ENCODE assay signal across 15 cellular contexts in genomic region chr1:230851291-230851691, GRCh38. TPM values are rescaled to one million over a fixed set of nuclear protein-coding genes. Genes with fewer than 3 reads are reported as not detected.
DNase-seq lines count a peak whose midpoint lies in the region; ATAC-seq lines count a peak whose summit lies in the region.
"Had no signal": no experiment of that assay in that cellular context is flagged by ENCODE, and none has a peak within 500 bp of the region (broad histone marks: within the 10 kb centered on the region; RNA-seq: fewer than 3 reads in every experiment).

No MANE protein-coding gene starts in this region.

- no peaks in the 10 kb centered on the region for H3K4me1 Mint-ChIP-seq in T-helper 2 cell treated with Interferon-gamma antibody and Interleukin-4, amounts not matched to agents 5 μg/mL and 100 μg/mL, for 36 hours (ENCODE audit: low read depth)

- H3K27me3 Mint-ChIP-seq in T-helper 2 cell treated with Interferon-gamma antibody and Interleukin-4, amounts not matched to agents 5 μg/mL and 100 μg/mL, for 36 hours (ENCODE audit: low read depth): no peaks in the 10 kb centered on the region

- H3K4me1 ChIP-seq in HUES64 (ENCODE audit: insufficient read depth, low read length) (peaks cover 22% of the 10 kb centered on the region; the same call in 1 of the 2 replicates), Karpas-422 (ENCODE audit: low read length) (no peaks in the 10 kb centered on the region)

- H3K79me2 ChIP-seq in Karpas-422 (ENCODE audit: low read length): no peaks in the 10 kb centered on the region

- 0 out of 2 replicates have a peak overlapping the region, but pooled peaks have one; percentile 26 for H3K27ac ChIP-seq in HUES64 (ENCODE audit: low read depth, low read length)
- H3K27ac ChIP-seq in caudate nucleus (ENCODE audit: low read depth, low read length): peak overlapping the region; percentile 79
- peak overlapping the region; percentile 74 for H3K27ac ChIP-seq in layer of hippocampus (ENCODE audit: low read depth, low read length)
- H3K27ac ChIP-seq in temporal lobe (ENCODE audit: low read depth, low read length): peak overlapping the region; percentile 77
- H3K27ac ChIP-seq in Karpas-422 (ENCODE audit: low read length): no peak overlapping the region
- H3K27ac ChIP-seq: suprapubic skin had no signal

- no peak overlapping the region for H2AFZ ChIP-seq in Karpas-422 (ENCODE audit: low read length)

- H3K27me3 ChIP-seq in HUES64 (ENCODE audit: insufficient read depth, low read length) (no peaks in the 10 kb centered on the region), layer of hippocampus (ENCODE audit: control insufficient read depth, insufficient read depth, low read length) (no peaks in the 10 kb centered on the region), Karpas-422 (ENCODE audit: low read length) (no peaks in the 10 kb centered on the region)
- H3K27me3 ChIP-seq: suprapubic skin had no signal

- peaks cover 35% of the 10 kb centered on the region for H3K36me3 ChIP-seq in HUES64 (ENCODE audit: insufficient read depth, low read length)
- no peaks in the 10 kb centered on the region for H3K36me3 ChIP-seq in Karpas-422 (ENCODE audit: insufficient read depth, low read length)

- no peak overlapping the region for H3K4me3 Mint-ChIP-seq in T-helper 2 cell treated with Interferon-gamma antibody and Interleukin-4, amounts not matched to agents 5 μg/mL and 100 μg/mL, for 36 hours
- H3K4me3 Mint-ChIP-seq: neural crest cell had no signal

- H3K4me2 ChIP-seq in Karpas-422 (ENCODE audit: low read depth, low read length, poor library complexity, severe bottlenecking): no peak overlapping the region

- H3K9ac ChIP-seq in HUES64 (ENCODE audit: low read depth, low read length): no peak overlapping the region
- H3K9ac ChIP-seq in Karpas-422 (ENCODE audit: low read length): no peak overlapping the region

- DNase-seq in caudate nucleus (lab: John Stamatoyannopoulos, UW): no peak
- DNase-seq in Karpas-422: no peak
- DNase-seq in stimulated activated CD4-positive, alpha-beta T cell treated with anti-CD3 and anti-CD28 coated beads, Interleukin-15, amount 100 ng/mL, for 24 hours: no peak
- no peak for DNase-seq in T-helper 2 cell treated with Interferon-gamma antibody and Interleukin-4, amounts not matched to agents 5 μg/mL and 100 μg/mL, for 36 hours (ENCODE audit: low spot score)
- DNase-seq: activated CD8-positive, alpha-beta memory T cell treated with anti-CD3 and anti-CD28 coated beads, Interleukin-2, amount 50 U/mL, for 48 hours; cerebellar nuclear complex; DMS153; NCI-H187; stimulated activated CD4-positive, alpha-beta T cell treated with anti-CD3 and anti-CD28 coated beads, Interleukin-4, amount 100 ng/mL, for 1 hour had no signal

- 36% methylated on average over 3 of the region's 5 CpGs for WGBS in HUES64

- no peaks in the 10 kb centered on the region; the same call in 1 of the 2 replicates for H4K20me1 ChIP-seq in Karpas-422 (ENCODE audit: insufficient read depth, low read depth, low read length)

- no peak overlapping the region for H3K27ac Mint-ChIP-seq in T-helper 2 cell treated with Interferon-gamma antibody and Interleukin-4, amounts not matched to agents 5 μg/mL and 100 μg/mL, for 36 hours

- no peaks in the 10 kb centered on the region for H3K9me3 Mint-ChIP-seq in T-helper 2 cell treated with Interferon-gamma antibody and Interleukin-4, amounts not matched to agents 5 μg/mL and 100 μg/mL, for 36 hours
- H3K9me3 Mint-ChIP-seq: neural crest cell had no signal

- no peak overlapping the region for H3K4me3 ChIP-seq in HUES64 (ENCODE audit: low read length)
- H3K4me3 ChIP-seq in Karpas-422 (ENCODE audit: low read length): no peak overlapping the region
- H3K4me3 ChIP-seq: suprapubic skin had no signal

- no peak for ATAC-seq in HG03521 (IDR thresholded peaks at IDR 0.05; ENCODE audit: unreplicated experiment)

- H3K36me3 Mint-ChIP-seq in T-helper 2 cell treated with Interferon-gamma antibody and Interleukin-4, amounts not matched to agents 5 μg/mL and 100 μg/mL, for 36 hours (ENCODE audit: low read depth): no peaks in the 10 kb centered on the region

- peaks cover 2% of the 10 kb centered on the region; the same call in 1 of the 2 replicates for H3K9me3 ChIP-seq in HUES64 (ENCODE audit: insufficient read depth, low read depth, low read length)
- no peaks in the 10 kb centered on the region for H3K9me3 ChIP-seq in Karpas-422 (ENCODE audit: low read length)
- H3K9me3 ChIP-seq: suprapubic skin had no signal

- H3K9me2 ChIP-seq in Karpas-422 (replicated peaks; ENCODE audit: insufficient read depth, low read length): no peaks in the 10 kb centered on the region

RNA-seq across cellular contexts. Expression of gene C1orf198, which starts 17.0 kb away (rescaled TPM):
- polyA plus RNA-seq in HUES64 (2013, experiment 1 of 2): 30.5 TPM
- 34.6 TPM for polyA plus RNA-seq in HUES64 (2013, experiment 2 of 2)
- 17.9 TPM for total RNA-seq in temporal lobe
- 3.0 and 3.7 TPM in 2 replicates for total RNA-seq in Karpas-422 (2014; rRNA removed; shearing (Covaris generic); ENCODE audit: low replicate concordance)
